18 cellular contexts compared by ENCODE assay signal in the genomic region with DNA sequence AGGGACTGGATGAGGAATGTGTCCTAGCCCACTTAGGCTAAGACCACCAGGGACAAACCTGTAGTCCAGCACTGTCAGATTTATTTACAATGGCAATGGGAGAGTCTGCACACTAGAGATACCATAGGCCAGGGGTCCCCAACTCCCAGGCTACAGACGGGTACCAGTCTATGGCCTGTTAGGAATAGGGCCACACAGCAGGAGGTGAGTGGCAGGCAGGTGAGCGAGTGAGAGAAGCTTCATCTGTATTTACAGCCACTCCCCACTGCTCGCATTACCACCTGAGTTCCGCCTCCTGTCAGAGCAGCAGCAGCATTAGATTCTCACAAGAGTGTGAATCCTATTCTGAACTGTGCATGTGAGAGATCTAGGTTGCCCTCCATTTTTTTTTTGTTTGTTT. TPM values are rescaled to one million over a fixed set of nuclear protein-coding genes. Genes with fewer than 3 reads are reported as not detected.
A peak's percentile ranks its signal among the peaks of the same experiment; 100 is the strongest.
DNase-seq lines count a peak whose midpoint lies in the region; ATAC-seq, FAIRE-seq and TF ChIP-seq lines count a peak whose summit lies in the region.
"Had no signal": no experiment of that assay in that cellular context is flagged by ENCODE, and none has a peak within 500 bp of the region (broad histone marks: within the 10 kb centered on the region; RNA-seq: fewer than 3 reads in every experiment).

No MANE protein-coding gene starts in this region.

- WGBS in K562 (ENCODE audit: insufficient coverage, low coverage, missing lambda C conversion rate), result 83% methylated on average over 4 of the region's 4 CpGs

- H3K36me3 Mint-ChIP-seq in activated CD4-positive, alpha-beta T cell treated with anti-CD3 and anti-CD28 coated beads, Interleukin-2, amount 10 ng/mL, durations not matched to agents 24 days and 14 days (ENCODE audit: low read depth), result peaks cover 5% of the 10 kb centered on the region
- no peaks in the 10 kb centered on the region for H3K36me3 Mint-ChIP-seq in progenitor cell of endocrine pancreas (ENCODE audit: insufficient read depth)

- TF ChIP-seq CTCF in K562 (IDR thresholded peaks at IDR 0.05 in 2 of 3, conservative IDR thresholded peaks at IDR 0.05 in 1 of 3; ENCODE audit: insufficient read depth in 2 of 3, low read depth in 1 of 3, low read length in 3 of 3) (no peak), progenitor cell of endocrine pancreas (IDR thresholded peaks at IDR 0.05; ENCODE audit: unreplicated experiment) (no peak), dorsolateral prefrontal cortex (IDR thresholded peaks at IDR 0.05 in 54 of 56, conservative IDR thresholded peaks at IDR 0.05 in 2 of 56; ENCODE audit: low read depth in 1 of 56, partially characterized antibody in 56 of 56) (peak in 3 of 56 donors; percentile 2 to 5 (median 2))

- TF ChIP-seq EP300 in K562 (IDR thresholded peaks at IDR 0.05; ENCODE audit: low read length), result no peak

- no peak for FAIRE-seq in K562 (lab: Jason Lieb, UNC)
- FAIRE-seq: endothelial cell of umbilical vein had no signal

- H2AFZ ChIP-seq in K562 (ENCODE audit: low read depth, low read length), result no peak overlapping the region
- H2AFZ ChIP-seq: PC-9 had no signal

- TF ChIP-seq RAD21 in K562 (CRISPR knock-in tag; conservative IDR thresholded peaks at IDR 0.05 in 1 of 2, IDR thresholded peaks at IDR 0.05 in 1 of 2), result no peak

- H3K9me3 ChIP-seq in K562 (replicated peaks; ENCODE audit: control insufficient read depth, insufficient read depth, low read depth, low read length), result no peaks in the 10 kb centered on the region
- H3K9me3 ChIP-seq: MG63, tibial nerve had no signal

- H3K9ac ChIP-seq in K562 (ENCODE audit: insufficient read depth in 1 of 2, low read depth in 2 of 2, low read length in 2 of 2), result peak overlapping the region in 1 of 2 experiments; percentile 73; a peak in 1 of 4 replicates

- no peak overlapping the region for H3K4me3 Mint-ChIP-seq in activated CD4-positive, alpha-beta T cell treated with anti-CD3 and anti-CD28 coated beads, Interleukin-2, amount 10 ng/mL, durations not matched to agents 24 days and 14 days
- H3K4me3 Mint-ChIP-seq in progenitor cell of endocrine pancreas (ENCODE audit: low read depth), result peak overlapping the region; percentile 9

- intact Hi-C loops in activated CD4-positive, alpha-beta T cell treated with anti-CD3 and anti-CD28 coated beads, Interleukin-2, amount 10 ng/mL, durations not matched to agents 24 days and 14 days (cut with micrococcal nuclease), result loop anchor here (5.0 kb wide), 3 partner anchors 54 to 304 kb away; a partner anchor contains a TSS
- intact Hi-C loops in K562 (cut with micrococcal nuclease), result loop anchor here (1.0 to 5.0 kb wide), 2 partner anchors 37 to 54 kb away; a partner anchor contains a TSS
- intact Hi-C loops in sciatic nerve (cut with DNase I), result loop anchor here (10.0 kb wide), 2 partner anchors 113 to 683 kb away; no protein-coding TSS in a partner anchor
- intact Hi-C loops in dorsolateral prefrontal cortex (cut with DNase I), result loop anchor here (5.0 kb wide), 2 partner anchors 34 to 54 kb away; a partner anchor contains a TSS

- H3K27me3 Mint-ChIP-seq in activated CD4-positive, alpha-beta T cell treated with anti-CD3 and anti-CD28 coated beads, Interleukin-2, amount 10 ng/mL, durations not matched to agents 24 days and 14 days, result no peaks in the 10 kb centered on the region
- no peaks in the 10 kb centered on the region for H3K27me3 Mint-ChIP-seq in progenitor cell of endocrine pancreas

- ATAC-seq in K562, result no peak
- no peak for ATAC-seq in sciatic nerve
- no peak for ATAC-seq in HG03521 (IDR thresholded peaks at IDR 0.05; ENCODE audit: unreplicated experiment)

- H3K4me2 ChIP-seq in K562 (ENCODE audit: insufficient read depth, low read length), result no peak overlapping the region
- H3K4me2 ChIP-seq: PC-9 had no signal

- no peak for DNase-seq in activated CD4-positive, alpha-beta T cell treated with anti-CD3 and anti-CD28 coated beads, Interleukin-2, amount 10 ng/mL, durations not matched to agents 24 days and 14 days
- no peak for DNase-seq in activated CD4-positive, alpha-beta T cell treated with anti-CD3 and anti-CD28 coated beads for 48 hours
- DNase-seq in HEK293T (ENCODE audit: extremely low spot score), result no peak
- no peak for DNase-seq in K562 (ENCODE audit: extremely low read depth in 1 of 4, low spot score in 3 of 4)
- no peak for DNase-seq in progenitor cell of endocrine pancreas (ENCODE audit: low spot score, unreplicated experiment)
- DNase-seq in sciatic nerve (ENCODE audit: low spot score), result no peak
- DNase-seq in dorsolateral prefrontal cortex, result no peak
- DNase-seq: activated CD4-positive, CD25-positive, alpha-beta regulatory T cell; activated CD8-positive, alpha-beta memory T cell treated with anti-CD3 and anti-CD28 coated beads, Interleukin-2, amount 50 U/mL, for 48 hours; mesenchymal stem cell; MG63; NCI-H446 treated with DMSO at 0.1 percent for 48 hours; PC-9 had no signal

- H3K27me3 ChIP-seq in K562 (ENCODE audit: control insufficient read depth in 2 of 2, insufficient read depth in 2 of 2, low read length in 2 of 2), result no peaks in the 10 kb centered on the region
- no peaks in the 10 kb centered on the region for H3K27me3 ChIP-seq in dorsolateral prefrontal cortex
- H3K27me3 ChIP-seq: MG63, tibial nerve had no signal

- H4K20me1 ChIP-seq in K562 (replicated peaks; ENCODE audit: control insufficient read depth, insufficient read depth, low read length), result no peaks in the 10 kb centered on the region

- no peaks in the 10 kb centered on the region for H3K9me1 ChIP-seq in K562 (ENCODE audit: control insufficient read depth, insufficient read depth, low read length)

- H3K27ac Mint-ChIP-seq in activated CD4-positive, alpha-beta T cell treated with anti-CD3 and anti-CD28 coated beads, Interleukin-2, amount 10 ng/mL, durations not matched to agents 24 days and 14 days, result peak overlapping the region; percentile 3
- H3K27ac Mint-ChIP-seq in progenitor cell of endocrine pancreas, result no peak overlapping the region

- POLR2A ChIA-PET in HEK293T (lab: Yijun Ruan, JAX) (no interaction called here), K562 (lab: Yijun Ruan, JAX) (no interaction called here)

- H3K79me2 ChIP-seq in K562 (ENCODE audit: control insufficient read depth, insufficient read depth, low read length), result peaks cover 19% of the 10 kb centered on the region

- H3K27ac ChIP-seq in K562 (ENCODE audit: extremely low read depth, low read depth, low read length) (no peak overlapping the region), dorsolateral prefrontal cortex (peak overlapping the region in 4 of 59 donors; percentile 2 to 53 (median 45))
- H3K27ac ChIP-seq: PC-9, skin epidermis had no signal

- CTCF ChIA-PET in HEK293T (lab: Yijun Ruan, JAX) (no interaction called here), K562 (lab: Yijun Ruan, JAX; ENCODE audit: low intra/inter-chr PET ratio) (no interaction called here)

- H3K4me1 ChIP-seq in K562 (replicated peaks in 1 of 2; ENCODE audit: control insufficient read depth in 2 of 2, insufficient read depth in 2 of 2, low read length in 2 of 2), result peaks cover 5 to 23% of the 10 kb centered on the region in 2 experiments; a peak in 3 of 5 replicates

- peaks cover 26% of the 10 kb centered on the region for H3K4me1 Mint-ChIP-seq in activated CD4-positive, alpha-beta T cell treated with anti-CD3 and anti-CD28 coated beads, Interleukin-2, amount 10 ng/mL, durations not matched to agents 24 days and 14 days
- H3K4me1 Mint-ChIP-seq in progenitor cell of endocrine pancreas (ENCODE audit: low read depth), result peaks cover 16% of the 10 kb centered on the region

- H3K4me3 ChIP-seq in K562, result no peak overlapping the region
- H3K4me3 ChIP-seq in dorsolateral prefrontal cortex, result no peak overlapping the region
- H3K4me3 ChIP-seq: MG63, PC-9, skin epidermis, tibial nerve had no signal

- no TSS peak for BruUV-seq in K562 (replicated peaks; lab: Mats Ljungman, UMichigan)

- no peaks in the 10 kb centered on the region for H3K36me3 ChIP-seq in K562 (ENCODE audit: control insufficient read depth, insufficient read depth, low read length)
- H3K36me3 ChIP-seq: MG63, tibial nerve had no signal

- no peaks in the 10 kb centered on the region for H3K9me3 Mint-ChIP-seq in activated CD4-positive, alpha-beta T cell treated with anti-CD3 and anti-CD28 coated beads, Interleukin-2, amount 10 ng/mL, durations not matched to agents 24 days and 14 days
- no peaks in the 10 kb centered on the region for H3K9me3 Mint-ChIP-seq in progenitor cell of endocrine pancreas (ENCODE audit: low read depth)

- in situ Hi-C loops in K562 (cut with MboI), result no loop called here

- TF ChIP-seq POLR2A in K562 (conservative IDR thresholded peaks at IDR 0.05), result no peak

RNA-seq across cellular contexts. Expression of a gene that starts 2.4 kb away (rescaled TPM):
- total RNA-seq in activated CD4-positive, alpha-beta T cell treated with anti-CD3 and anti-CD28 coated beads, Interleukin-2, amount 10 ng/mL, durations not matched to agents 24 days and 14 days, result 1.5 and 2.0 TPM in 2 replicates
- total RNA-seq in K562 (2011; cell fraction: chromatin; rRNA removed; ENCODE audit: low replicate concordance), result 0.40 and 1.6 TPM in 2 replicates
- total RNA-seq in K562 (2011; cell fraction: nucleolus; rRNA removed), result 1.8 and 2.2 TPM in 2 replicates
- 1.9 and 2.7 TPM in 2 replicates for total RNA-seq in K562 (2011; cell fraction: nucleoplasm; rRNA removed)
- total RNA-seq in K562 (2014; rRNA removed), result 1.9 and 2.0 TPM in 2 replicates
- 0.10 and 0.36 TPM in 2 replicates for total RNA-seq in K562 (2014; rRNA removed; fragmentation: Illumina TruSeq; extraction: Trizol)
- total RNA-seq in K562 (2015; rRNA removed; fragmentation: Illumina TruSeq; extraction: Trizol), result 0.94 and 1.6 TPM in 2 replicates
- total RNA-seq in K562 (2021), result 1.3 and 1.6 TPM in 2 replicates
- 0.68 and 1.0 TPM in 2 replicates for polyA plus RNA-seq in K562 (2011; rRNA removed)
- 1.1 and 2.9 TPM in 2 replicates for polyA plus RNA-seq in K562 (2011; cell fraction: cytosol; rRNA removed)
- 0.91 and 1.4 TPM in 2 replicates for polyA plus RNA-seq in K562 (2011; cell fraction: nucleus; rRNA removed)
- 2.5 and 4.6 TPM in 2 replicates for polyA plus RNA-seq in K562 (2012)
- polyA plus RNA-seq in K562 (2014; fragmentation: Illumina TruSeq; extraction: Trizol), result 0.82 and 1.1 TPM in 2 replicates
- polyA plus RNA-seq in K562 (2014; fragmentation: Nextera tagmentation; extraction: Ambion mirVana), result under 1 TPM; 0.11 to 0.14 TPM
- polyA plus RNA-seq in K562 (2014; rRNA removed), result 1.8 and 1.9 TPM in 2 replicates
- polyA minus RNA-seq in K562 (2011; rRNA and poly(A)+ RNA removed), result 0.42 and 0.70 TPM in 2 replicates
- polyA minus RNA-seq in K562 (2011; cell fraction: cytosol; rRNA and poly(A)+ RNA removed), result 0.76 TPM in 1 of 2 replicates, not detected in the other
- 0.54 and 0.67 TPM in 2 replicates for polyA minus RNA-seq in K562 (2011; cell fraction: nucleus; rRNA and poly(A)+ RNA removed)
- 10.1 and 10.4 TPM in 2 replicates for total RNA-seq in progenitor cell of endocrine pancreas
- total RNA-seq in sciatic nerve, result 10.5 TPM
- total RNA-seq in dorsolateral prefrontal cortex, result 10 to 100 TPM in 13 of 120 experiments, 1 to 10 TPM in 107; 4.2 to 11.7 (median 7.3) TPM

RNA-seq across cellular contexts. Expression of a gene that starts 3.1 kb away (rescaled TPM):
- 24.9 and 25.9 TPM in 2 replicates for total RNA-seq in activated CD4-positive, alpha-beta T cell treated with anti-CD3 and anti-CD28 coated beads, Interleukin-2, amount 10 ng/mL, durations not matched to agents 24 days and 14 days
- 85.0 and 172 TPM in 2 replicates for total RNA-seq in K562 (2011; cell fraction: chromatin; rRNA removed; ENCODE audit: low replicate concordance)
- total RNA-seq in K562 (2011; cell fraction: nucleolus; rRNA removed), result 96.2 and 97.0 TPM in 2 replicates
- total RNA-seq in K562 (2011; cell fraction: nucleoplasm; rRNA removed), result 90.0 and 94.7 TPM in 2 replicates
- total RNA-seq in K562 (2014; rRNA removed) (18.8 and 27.6 TPM in 2 replicates), K562 (2014; rRNA removed; fragmentation: Illumina TruSeq; extraction: Trizol) (7.3 and 9.5 TPM in 2 replicates), K562 (2015; rRNA removed; fragmentation: Illumina TruSeq; extraction: Trizol) (15.3 and 15.5 TPM in 2 replicates), K562 (2021) (30.1 and 32.8 TPM in 2 replicates), progenitor cell of endocrine pancreas (9.2 and 10.6 TPM in 2 replicates), sciatic nerve (1.2 TPM), dorsolateral prefrontal cortex (1 to 10 TPM in 94 of 120 experiments, under 1 TPM in 26; 0.64 to 2.8 (median 1.3) TPM)
- polyA plus RNA-seq in K562 (2011; rRNA removed) (10.7 and 17.7 TPM in 2 replicates), K562 (2014; fragmentation: Illumina TruSeq; extraction: Trizol) (14.4 and 24.6 TPM in 2 replicates), K562 (2014; fragmentation: Nextera tagmentation; extraction: Ambion mirVana) (under 1 TPM; 0.35 to 0.75 TPM), K562 (2014; rRNA removed) (22.2 and 24.5 TPM in 2 replicates)
- 9.3 and 15.4 TPM in 2 replicates for polyA plus RNA-seq in K562 (2011; cell fraction: cytosol; rRNA removed)
- polyA plus RNA-seq in K562 (2011; cell fraction: nucleus; rRNA removed), result 55.2 and 81.8 TPM in 2 replicates
- 20.4 and 24.4 TPM in 2 replicates for polyA plus RNA-seq in K562 (2012)
- polyA minus RNA-seq in K562 (2011; rRNA and poly(A)+ RNA removed), result 23.3 and 33.3 TPM in 2 replicates
- 14.1 and 18.5 TPM in 2 replicates for polyA minus RNA-seq in K562 (2011; cell fraction: cytosol; rRNA and poly(A)+ RNA removed)
- polyA minus RNA-seq in K562 (2011; cell fraction: nucleus; rRNA and poly(A)+ RNA removed), result 32.3 and 35.1 TPM in 2 replicates

RNA-seq across cellular contexts. Expression of a gene that starts 19.0 kb away (rescaled TPM):
- 0.96 and 1.6 TPM in 2 replicates for total RNA-seq in activated CD4-positive, alpha-beta T cell treated with anti-CD3 and anti-CD28 coated beads, Interleukin-2, amount 10 ng/mL, durations not matched to agents 24 days and 14 days
- total RNA-seq in K562 (2011; cell fraction: chromatin; rRNA removed; ENCODE audit: low replicate concordance), result 0.26 and 0.51 TPM in 2 replicates
- 1.0 and 1.4 TPM in 2 replicates for total RNA-seq in K562 (2011; cell fraction: nucleolus; rRNA removed)
- 0.23 and 0.73 TPM in 2 replicates for total RNA-seq in K562 (2011; cell fraction: nucleoplasm; rRNA removed)
- 0.16 and 0.50 TPM in 2 replicates for total RNA-seq in K562 (2014; rRNA removed)
- not detected in 2 replicates for total RNA-seq in K562 (2014; rRNA removed; fragmentation: Illumina TruSeq; extraction: Trizol)
- total RNA-seq in K562 (2015; rRNA removed; fragmentation: Illumina TruSeq; extraction: Trizol), result 0.14 TPM in 1 of 2 replicates, not detected in the other
- total RNA-seq in K562 (2021), result 0.16 and 0.18 TPM in 2 replicates
- polyA plus RNA-seq in K562 (2011; rRNA removed), result 0.08 and 0.14 TPM in 2 replicates
- 0.03 and 0.07 TPM in 2 replicates for polyA plus RNA-seq in K562 (2011; cell fraction: cytosol; rRNA removed)
- 0.30 and 0.83 TPM in 2 replicates for polyA plus RNA-seq in K562 (2011; cell fraction: nucleus; rRNA removed)
- 0.79 and 1.8 TPM in 2 replicates for polyA plus RNA-seq in K562 (2012)
- polyA plus RNA-seq in K562 (2014; fragmentation: Illumina TruSeq; extraction: Trizol), result 0.11 and 0.16 TPM in 2 replicates
- under 1 TPM; 0.01 to 0.43 TPM for polyA plus RNA-seq in K562 (2014; fragmentation: Nextera tagmentation; extraction: Ambion mirVana)
- 0.13 TPM in 1 of 2 replicates, not detected in the other for polyA plus RNA-seq in K562 (2014; rRNA removed)
- not detected in 2 replicates for polyA minus RNA-seq in K562 (2011; rRNA and poly(A)+ RNA removed)
- not detected in 2 replicates for polyA minus RNA-seq in K562 (2011; cell fraction: cytosol; rRNA and poly(A)+ RNA removed)
- 0.13 and 0.33 TPM in 2 replicates for polyA minus RNA-seq in K562 (2011; cell fraction: nucleus; rRNA and poly(A)+ RNA removed)
- total RNA-seq in progenitor cell of endocrine pancreas, result 16.2 and 17.9 TPM in 2 replicates
- total RNA-seq in sciatic nerve, result 72.8 TPM
- total RNA-seq in dorsolateral prefrontal cortex, result 100 to 1,000 TPM; 172 to 399 (median 274) TPM

RNA-seq across cellular contexts. Expression of a gene that starts 37.6 kb away (rescaled TPM):
- 46.1 and 50.7 TPM in 2 replicates for total RNA-seq in activated CD4-positive, alpha-beta T cell treated with anti-CD3 and anti-CD28 coated beads, Interleukin-2, amount 10 ng/mL, durations not matched to agents 24 days and 14 days
- total RNA-seq in K562 (2011; cell fraction: chromatin; rRNA removed; ENCODE audit: low replicate concordance), result 56.4 and 79.7 TPM in 2 replicates
- 41.4 and 49.3 TPM in 2 replicates for total RNA-seq in K562 (2011; cell fraction: nucleolus; rRNA removed)
- 60.1 and 64.5 TPM in 2 replicates for total RNA-seq in K562 (2011; cell fraction: nucleoplasm; rRNA removed)
- total RNA-seq in K562 (2014; rRNA removed), result 38.2 and 47.3 TPM in 2 replicates
- 20.3 and 25.8 TPM in 2 replicates for total RNA-seq in K562 (2014; rRNA removed; fragmentation: Illumina TruSeq; extraction: Trizol)
- total RNA-seq in K562 (2015; rRNA removed; fragmentation: Illumina TruSeq; extraction: Trizol), result 17.7 and 22.7 TPM in 2 replicates
- 34.5 and 35.0 TPM in 2 replicates for total RNA-seq in K562 (2021)
- 33.5 and 40.4 TPM in 2 replicates for polyA plus RNA-seq in K562 (2011; rRNA removed)
- 28.8 and 69.6 TPM in 2 replicates for polyA plus RNA-seq in K562 (2011; cell fraction: cytosol; rRNA removed)
- polyA plus RNA-seq in K562 (2011; cell fraction: nucleus; rRNA removed), result 121 and 132 TPM in 2 replicates
- polyA plus RNA-seq in K562 (2012), result 37.1 and 40.2 TPM in 2 replicates
- polyA plus RNA-seq in K562 (2014; fragmentation: Illumina TruSeq; extraction: Trizol), result 38.2 TPM in 2 replicates
- 1 to 10 TPM in 1 of 2 experiments, under 1 TPM in 1; 0.67 to 2.3 TPM for polyA plus RNA-seq in K562 (2014; fragmentation: Nextera tagmentation; extraction: Ambion mirVana)
- 55.9 and 62.0 TPM in 2 replicates for polyA plus RNA-seq in K562 (2014; rRNA removed)
- polyA minus RNA-seq in K562 (2011; rRNA and poly(A)+ RNA removed), result 10.9 and 11.2 TPM in 2 replicates
- 3.1 and 9.9 TPM in 2 replicates for polyA minus RNA-seq in K562 (2011; cell fraction: cytosol; rRNA and poly(A)+ RNA removed)
- polyA minus RNA-seq in K562 (2011; cell fraction: nucleus; rRNA and poly(A)+ RNA removed), result 14.5 and 18.5 TPM in 2 replicates
- total RNA-seq in progenitor cell of endocrine pancreas, result 32.9 and 36.8 TPM in 2 replicates
- total RNA-seq in sciatic nerve, result 22.8 TPM
- total RNA-seq in dorsolateral prefrontal cortex, result 10 to 100 TPM; 22.0 to 52.4 (median 34.6) TPM

RNA-seq across cellular contexts. Expression of a gene that starts 43.0 kb away (rescaled TPM):
- 2.2 and 2.9 TPM in 2 replicates for total RNA-seq in activated CD4-positive, alpha-beta T cell treated with anti-CD3 and anti-CD28 coated beads, Interleukin-2, amount 10 ng/mL, durations not matched to agents 24 days and 14 days
- 4.4 and 8.6 TPM in 2 replicates for total RNA-seq in K562 (2011; cell fraction: chromatin; rRNA removed; ENCODE audit: low replicate concordance)
- 4.0 and 4.7 TPM in 2 replicates for total RNA-seq in K562 (2011; cell fraction: nucleolus; rRNA removed)
- total RNA-seq in K562 (2011; cell fraction: nucleoplasm; rRNA removed), result 4.6 and 5.8 TPM in 2 replicates
- total RNA-seq in K562 (2014; rRNA removed), result 0.23 and 0.24 TPM in 2 replicates
- 0.22 TPM in 1 of 2 replicates, not detected in the other for total RNA-seq in K562 (2014; rRNA removed; fragmentation: Illumina TruSeq; extraction: Trizol)
- total RNA-seq in K562 (2015; rRNA removed; fragmentation: Illumina TruSeq; extraction: Trizol), result 0.26 and 0.29 TPM in 2 replicates
- 0.53 and 0.72 TPM in 2 replicates for total RNA-seq in K562 (2021)
- polyA plus RNA-seq in K562 (2011; rRNA removed), result 0.65 and 0.87 TPM in 2 replicates
- polyA plus RNA-seq in K562 (2011; cell fraction: cytosol; rRNA removed), result 0.28 and 0.64 TPM in 2 replicates
- polyA plus RNA-seq in K562 (2011; cell fraction: nucleus; rRNA removed), result 6.0 and 6.5 TPM in 2 replicates
- polyA plus RNA-seq in K562 (2012), result 0.53 and 2.1 TPM in 2 replicates
- polyA plus RNA-seq in K562 (2014; fragmentation: Illumina TruSeq; extraction: Trizol), result 0.28 and 0.37 TPM in 2 replicates
- polyA plus RNA-seq in K562 (2014; fragmentation: Nextera tagmentation; extraction: Ambion mirVana), result under 1 TPM; 0.03 to 0.21 TPM
- 0.48 and 1.1 TPM in 2 replicates for polyA plus RNA-seq in K562 (2014; rRNA removed)
- polyA minus RNA-seq in K562 (2011; rRNA and poly(A)+ RNA removed), result 0.07 TPM in 1 of 2 replicates, not detected in the other
- polyA minus RNA-seq in K562 (2011; cell fraction: cytosol; rRNA and poly(A)+ RNA removed), result not detected in 2 replicates
- polyA minus RNA-seq in K562 (2011; cell fraction: nucleus; rRNA and poly(A)+ RNA removed), result 0.54 and 0.67 TPM in 2 replicates
- total RNA-seq in progenitor cell of endocrine pancreas, result 32.8 and 33.2 TPM in 2 replicates
- total RNA-seq in sciatic nerve, result 0.67 TPM
- total RNA-seq in dorsolateral prefrontal cortex, result 1 to 10 TPM in 56 of 120 experiments, under 1 TPM in 57, not detected in 7; 0.20 to 3.3 (median 0.99) TPM
- total RNA-seq: HT1080 had no signal
